Comparison of ENCODE assay signal across 1 cellular context in the genomic region with DNA sequence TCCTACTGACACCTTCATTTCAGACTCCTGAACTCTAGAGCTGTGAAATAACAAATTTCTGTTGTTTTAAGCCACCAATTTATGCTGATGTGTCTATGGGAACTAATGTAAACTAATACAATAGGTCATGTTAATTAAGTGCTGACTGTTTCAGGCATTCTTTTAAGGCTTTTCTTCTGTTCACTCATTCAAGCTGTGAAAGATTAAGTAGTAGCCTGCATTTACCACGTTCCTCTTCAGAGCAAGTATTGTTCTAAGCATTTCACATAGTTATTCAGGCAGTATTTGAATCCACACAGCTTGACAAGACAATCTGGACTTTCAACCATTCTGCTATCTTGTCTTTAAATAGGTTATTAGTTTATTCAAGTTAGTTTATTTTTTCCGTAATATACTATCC.
TF ChIP-seq lines count a peak whose summit lies in the region.

No MANE protein-coding gene starts in this region.

TF ChIP-seq in H1, 55 proteins besides CTCF, POLR2A, EP300 and RAD21:
- no peak for TF ChIP-seq CTBP2 (IDR thresholded peaks at IDR 0.05; ENCODE audit: borderline replicate concordance, insufficient read depth, insufficient read length, low read length)
- no peak for TF ChIP-seq CHD1 (IDR thresholded peaks at IDR 0.05; ENCODE audit: low read depth, low read length)
- TF ChIP-seq YY1 (IDR thresholded peaks at IDR 0.05; ENCODE audit: low read depth, low read length) = no peak
- no peak for TF ChIP-seq ASH2L (IDR thresholded peaks at IDR 0.05; ENCODE audit: low read length)
- TF ChIP-seq CEBPB (IDR thresholded peaks at IDR 0.05; ENCODE audit: low read depth, low read length) = no peak
- TF ChIP-seq SP2 (IDR thresholded peaks at IDR 0.05; ENCODE audit: low read length) = no peak
- TF ChIP-seq, protein P1, sequence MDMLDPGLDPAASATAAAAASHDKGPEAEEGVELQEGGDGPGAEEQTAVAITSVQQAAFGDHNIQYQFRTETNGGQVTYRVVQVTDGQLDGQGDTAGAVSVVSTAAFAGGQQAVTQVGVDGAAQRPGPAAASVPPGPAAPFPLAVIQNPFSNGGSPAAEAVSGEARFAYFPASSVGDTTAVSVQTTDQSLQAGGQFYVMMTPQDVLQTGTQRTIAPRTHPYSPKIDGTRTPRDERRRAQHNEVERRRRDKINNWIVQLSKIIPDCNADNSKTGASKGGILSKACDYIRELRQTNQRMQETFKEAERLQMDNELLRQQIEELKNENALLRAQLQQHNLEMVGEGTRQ (IDR thresholded peaks at IDR 0.05; ENCODE audit: low read length) = no peak
- no peak for TF ChIP-seq KDM5A (IDR thresholded peaks at IDR 0.05; ENCODE audit: low read length)
- TF ChIP-seq JUN (IDR thresholded peaks at IDR 0.05; ENCODE audit: low read depth, low read length) = no peak
- TF ChIP-seq, protein P2, sequence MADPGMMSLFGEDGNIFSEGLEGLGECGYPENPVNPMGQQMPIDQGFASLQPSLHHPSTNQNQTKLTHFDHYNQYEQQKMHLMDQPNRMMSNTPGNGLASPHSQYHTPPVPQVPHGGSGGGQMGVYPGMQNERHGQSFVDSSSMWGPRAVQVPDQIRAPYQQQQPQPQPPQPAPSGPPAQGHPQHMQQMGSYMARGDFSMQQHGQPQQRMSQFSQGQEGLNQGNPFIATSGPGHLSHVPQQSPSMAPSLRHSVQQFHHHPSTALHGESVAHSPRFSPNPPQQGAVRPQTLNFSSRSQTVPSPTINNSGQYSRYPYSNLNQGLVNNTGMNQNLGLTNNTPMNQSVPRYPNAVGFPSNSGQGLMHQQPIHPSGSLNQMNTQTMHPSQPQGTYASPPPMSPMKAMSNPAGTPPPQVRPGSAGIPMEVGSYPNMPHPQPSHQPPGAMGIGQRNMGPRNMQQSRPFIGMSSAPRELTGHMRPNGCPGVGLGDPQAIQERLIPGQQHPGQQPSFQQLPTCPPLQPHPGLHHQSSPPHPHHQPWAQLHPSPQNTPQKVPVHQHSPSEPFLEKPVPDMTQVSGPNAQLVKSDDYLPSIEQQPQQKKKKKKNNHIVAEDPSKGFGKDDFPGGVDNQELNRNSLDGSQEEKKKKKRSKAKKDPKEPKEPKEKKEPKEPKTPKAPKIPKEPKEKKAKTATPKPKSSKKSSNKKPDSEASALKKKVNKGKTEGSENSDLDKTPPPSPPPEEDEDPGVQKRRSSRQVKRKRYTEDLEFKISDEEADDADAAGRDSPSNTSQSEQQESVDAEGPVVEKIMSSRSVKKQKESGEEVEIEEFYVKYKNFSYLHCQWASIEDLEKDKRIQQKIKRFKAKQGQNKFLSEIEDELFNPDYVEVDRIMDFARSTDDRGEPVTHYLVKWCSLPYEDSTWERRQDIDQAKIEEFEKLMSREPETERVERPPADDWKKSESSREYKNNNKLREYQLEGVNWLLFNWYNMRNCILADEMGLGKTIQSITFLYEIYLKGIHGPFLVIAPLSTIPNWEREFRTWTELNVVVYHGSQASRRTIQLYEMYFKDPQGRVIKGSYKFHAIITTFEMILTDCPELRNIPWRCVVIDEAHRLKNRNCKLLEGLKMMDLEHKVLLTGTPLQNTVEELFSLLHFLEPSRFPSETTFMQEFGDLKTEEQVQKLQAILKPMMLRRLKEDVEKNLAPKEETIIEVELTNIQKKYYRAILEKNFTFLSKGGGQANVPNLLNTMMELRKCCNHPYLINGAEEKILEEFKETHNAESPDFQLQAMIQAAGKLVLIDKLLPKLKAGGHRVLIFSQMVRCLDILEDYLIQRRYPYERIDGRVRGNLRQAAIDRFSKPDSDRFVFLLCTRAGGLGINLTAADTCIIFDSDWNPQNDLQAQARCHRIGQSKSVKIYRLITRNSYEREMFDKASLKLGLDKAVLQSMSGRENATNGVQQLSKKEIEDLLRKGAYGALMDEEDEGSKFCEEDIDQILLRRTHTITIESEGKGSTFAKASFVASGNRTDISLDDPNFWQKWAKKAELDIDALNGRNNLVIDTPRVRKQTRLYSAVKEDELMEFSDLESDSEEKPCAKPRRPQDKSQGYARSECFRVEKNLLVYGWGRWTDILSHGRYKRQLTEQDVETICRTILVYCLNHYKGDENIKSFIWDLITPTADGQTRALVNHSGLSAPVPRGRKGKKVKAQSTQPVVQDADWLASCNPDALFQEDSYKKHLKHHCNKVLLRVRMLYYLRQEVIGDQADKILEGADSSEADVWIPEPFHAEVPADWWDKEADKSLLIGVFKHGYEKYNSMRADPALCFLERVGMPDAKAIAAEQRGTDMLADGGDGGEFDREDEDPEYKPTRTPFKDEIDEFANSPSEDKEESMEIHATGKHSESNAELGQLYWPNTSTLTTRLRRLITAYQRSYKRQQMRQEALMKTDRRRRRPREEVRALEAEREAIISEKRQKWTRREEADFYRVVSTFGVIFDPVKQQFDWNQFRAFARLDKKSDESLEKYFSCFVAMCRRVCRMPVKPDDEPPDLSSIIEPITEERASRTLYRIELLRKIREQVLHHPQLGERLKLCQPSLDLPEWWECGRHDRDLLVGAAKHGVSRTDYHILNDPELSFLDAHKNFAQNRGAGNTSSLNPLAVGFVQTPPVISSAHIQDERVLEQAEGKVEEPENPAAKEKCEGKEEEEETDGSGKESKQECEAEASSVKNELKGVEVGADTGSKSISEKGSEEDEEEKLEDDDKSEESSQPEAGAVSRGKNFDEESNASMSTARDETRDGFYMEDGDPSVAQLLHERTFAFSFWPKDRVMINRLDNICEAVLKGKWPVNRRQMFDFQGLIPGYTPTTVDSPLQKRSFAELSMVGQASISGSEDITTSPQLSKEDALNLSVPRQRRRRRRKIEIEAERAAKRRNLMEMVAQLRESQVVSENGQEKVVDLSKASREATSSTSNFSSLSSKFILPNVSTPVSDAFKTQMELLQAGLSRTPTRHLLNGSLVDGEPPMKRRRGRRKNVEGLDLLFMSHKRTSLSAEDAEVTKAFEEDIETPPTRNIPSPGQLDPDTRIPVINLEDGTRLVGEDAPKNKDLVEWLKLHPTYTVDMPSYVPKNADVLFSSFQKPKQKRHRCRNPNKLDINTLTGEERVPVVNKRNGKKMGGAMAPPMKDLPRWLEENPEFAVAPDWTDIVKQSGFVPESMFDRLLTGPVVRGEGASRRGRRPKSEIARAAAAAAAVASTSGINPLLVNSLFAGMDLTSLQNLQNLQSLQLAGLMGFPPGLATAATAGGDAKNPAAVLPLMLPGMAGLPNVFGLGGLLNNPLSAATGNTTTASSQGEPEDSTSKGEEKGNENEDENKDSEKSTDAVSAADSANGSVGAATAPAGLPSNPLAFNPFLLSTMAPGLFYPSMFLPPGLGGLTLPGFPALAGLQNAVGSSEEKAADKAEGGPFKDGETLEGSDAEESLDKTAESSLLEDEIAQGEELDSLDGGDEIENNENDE (IDR thresholded peaks at IDR 0.05; ENCODE audit: insufficient replicate concordance, low read length) = peak; percentile 80
- no peak for TF ChIP-seq HDAC2 (IDR thresholded peaks at IDR 0.05; ENCODE audit: borderline replicate concordance in 1 of 2, low read depth in 2 of 2, low read length in 2 of 2)
- TF ChIP-seq SAP30 (IDR thresholded peaks at IDR 0.05; ENCODE audit: insufficient read depth, insufficient replicate concordance, low read length) = no peak
- no peak for TF ChIP-seq FOSL1 (IDR thresholded peaks at IDR 0.05; ENCODE audit: insufficient read depth, low read depth, low read length)
- peak; percentile 50; the same call in 1 of the 2 replicates for TF ChIP-seq MAFK (IDR thresholded peaks at IDR 0.05; ENCODE audit: low read depth, low read length)
- peak; percentile 78 for TF ChIP-seq NANOG (IDR thresholded peaks at IDR 0.05; ENCODE audit: insufficient read depth, low read depth, low read length, poor library complexity, severe bottlenecking)
- TF ChIP-seq PHF8 (conservative IDR thresholded peaks at IDR 0.05; ENCODE audit: low read depth, low read length) = no peak
- peak; percentile 32; the same call in 1 of the 2 replicates for TF ChIP-seq TEAD4 (IDR thresholded peaks at IDR 0.05; ENCODE audit: low read depth, low read length)
- no peak for TF ChIP-seq BRCA1 (IDR thresholded peaks at IDR 0.05; ENCODE audit: low read depth, low read length)
- no peak for TF ChIP-seq NRF1 (IDR thresholded peaks at IDR 0.05; ENCODE audit: low read depth, low read length)
- no peak for TF ChIP-seq JUND (IDR thresholded peaks at IDR 0.05; ENCODE audit: low read length)
- no peak for TF ChIP-seq POU5F1 (IDR thresholded peaks at IDR 0.05; ENCODE audit: low read depth, low read length)
- TF ChIP-seq EGR1 (IDR thresholded peaks at IDR 0.05; ENCODE audit: borderline replicate concordance, low read depth, low read length) = no peak
- no peak for TF ChIP-seq SIN3A (conservative IDR thresholded peaks at IDR 0.05 in 1 of 2, IDR thresholded peaks at IDR 0.05 in 1 of 2; ENCODE audit: low read depth in 1 of 2, low read length in 2 of 2)
- peak; percentile 55; the same call in 1 of the 2 replicates for TF ChIP-seq SP1 (IDR thresholded peaks at IDR 0.05; ENCODE audit: low read depth, low read length)
- TF ChIP-seq SP4 (IDR thresholded peaks at IDR 0.05; ENCODE audit: low read length) = no peak
- no peak for TF ChIP-seq GTF2F1 (IDR thresholded peaks at IDR 0.05; ENCODE audit: borderline replicate concordance, low read depth, low read length)
TF ChIP-seq in H1: peak in this region for 5.
